Comparison of ENCODE assay signal across 1 cellular context in genomic region chr18:10995576-10995975, GRCh38.
TF ChIP-seq lines count a peak whose summit lies in the region.

No MANE protein-coding gene starts in this region.

TF ChIP-seq in GM12878, 131 proteins besides CTCF, POLR2A, EP300 and RAD21:
- TF ChIP-seq CBX5 (IDR thresholded peaks at IDR 0.05; ENCODE audit: low read depth) (no peak), PKNOX1 (IDR thresholded peaks at IDR 0.05) (peak; percentile 40; the same call in 1 of the 2 replicates), WRNIP1 (IDR thresholded peaks at IDR 0.05; ENCODE audit: borderline replicate concordance, low read depth, low read length) (no peak), ZBED1 (IDR thresholded peaks at IDR 0.05; ENCODE audit: borderline replicate concordance) (no peak), CREM (IDR thresholded peaks at IDR 0.05; ENCODE audit: low read depth) (no peak)
TF ChIP-seq in GM12878: peak in this region for 1.
